Comparison of ENCODE assay signal across 8 cellular contexts in the genomic region with DNA sequence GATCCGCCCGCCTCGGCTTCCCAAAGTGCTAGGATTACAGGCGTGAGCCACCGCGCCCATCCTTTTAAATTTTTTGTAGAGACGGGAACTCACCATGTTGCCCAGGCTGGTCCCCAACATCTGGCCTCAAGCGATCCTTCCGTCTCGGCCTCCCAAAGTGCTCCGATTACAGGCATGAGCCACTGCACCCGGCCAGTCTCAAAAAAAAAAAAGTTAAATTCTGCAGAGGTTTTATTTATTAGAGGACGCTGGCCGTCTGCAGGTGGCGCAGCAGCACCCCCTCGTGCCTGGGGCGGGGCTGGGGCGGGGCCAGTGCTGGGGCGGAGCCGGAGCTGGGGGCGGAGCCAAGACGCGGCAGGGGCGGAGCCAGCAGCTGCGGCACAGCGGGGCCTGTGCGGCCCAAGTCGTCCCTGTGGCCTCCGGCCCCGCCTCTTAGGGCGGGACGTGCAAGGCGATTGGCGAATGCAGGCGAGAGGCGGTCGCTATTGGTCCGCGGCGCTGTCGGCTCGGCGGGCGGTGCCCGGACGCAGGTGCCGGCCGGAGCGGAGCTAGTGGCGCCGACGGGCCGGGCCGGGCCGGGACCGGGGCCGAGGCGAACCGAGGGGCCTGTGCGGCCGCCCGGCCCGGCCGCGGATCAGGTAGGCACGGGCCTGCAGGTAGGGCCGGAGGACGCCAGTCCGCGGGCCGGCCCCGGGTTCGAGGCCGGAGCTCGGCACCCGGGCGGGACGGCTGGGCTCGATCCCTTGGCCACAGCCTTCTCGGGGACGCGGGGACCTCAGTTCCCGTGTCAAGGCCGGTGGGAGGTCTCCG. TPM values are rescaled to one million over a fixed set of nuclear protein-coding genes. Genes with fewer than 3 reads are reported as not detected.
DNase-seq lines count a peak whose midpoint lies in the region; ATAC-seq and TF ChIP-seq lines count a peak whose summit lies in the region.

A gene with protein sequence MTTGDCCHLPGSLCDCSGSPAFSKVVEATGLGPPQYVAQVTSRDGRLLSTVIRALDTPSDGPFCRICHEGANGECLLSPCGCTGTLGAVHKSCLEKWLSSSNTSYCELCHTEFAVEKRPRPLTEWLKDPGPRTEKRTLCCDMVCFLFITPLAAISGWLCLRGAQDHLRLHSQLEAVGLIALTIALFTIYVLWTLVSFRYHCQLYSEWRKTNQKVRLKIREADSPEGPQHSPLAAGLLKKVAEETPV (plus strand): TSS at position 523 of the 810 bp plus-strand sequence. CDS start 8,536 bp downstream, outside the sequence.

- H3K27me3 Mint-ChIP-seq in natural killer cell treated with Interleukin-12 subunit alpha and Interleukin-12 subunit beta and Interleukin-15 and Interleukin-18, amount 100 ng/mL, for 72 hours, result no peaks in the 10 kb centered on the region

- H3K4me3 ChIP-seq in LNCaP clone FGC (ENCODE audit: low read depth, low read length) (peak within 1 kb of the TSS; percentile 69), fibroblast of mammary gland (ENCODE audit: control insufficient read depth, low read depth, low read length) (peak within 1 kb of the TSS; percentile 57)

- peak within 1 kb of the TSS; percentile 70 for H3K4me3 Mint-ChIP-seq in natural killer cell treated with Interleukin-12 subunit alpha and Interleukin-12 subunit beta and Interleukin-15 and Interleukin-18, amount 100 ng/mL, for 72 hours

- H3K27ac Mint-ChIP-seq in natural killer cell treated with Interleukin-12 subunit alpha and Interleukin-12 subunit beta and Interleukin-15 and Interleukin-18, amount 100 ng/mL, for 72 hours, result no peak within 1 kb of the TSS

- H3K4me1 Mint-ChIP-seq in natural killer cell treated with Interleukin-12 subunit alpha and Interleukin-12 subunit beta and Interleukin-15 and Interleukin-18, amount 100 ng/mL, for 72 hours (ENCODE audit: low read depth in 2 of 2), result peaks cover 4 to 6% of the 10 kb centered on the region in 2 donors

- no peaks in the 10 kb centered on the region for H3K36me3 Mint-ChIP-seq in natural killer cell treated with Interleukin-12 subunit alpha and Interleukin-12 subunit beta and Interleukin-15 and Interleukin-18, amount 100 ng/mL, for 72 hours

- TF ChIP-seq CTCF in LNCaP clone FGC (IDR thresholded peaks at IDR 0.05; ENCODE audit: control insufficient read depth, extremely low read depth, insufficient read depth), result peak; percentile 75
- peak; percentile 40 for TF ChIP-seq CTCF in fibroblast of mammary gland (conservative IDR thresholded peaks at IDR 0.05; ENCODE audit: control insufficient read depth, insufficient read depth, low read depth, low read length)

- peak; percentile 100 for ATAC-seq in natural killer cell treated with Interleukin-12 subunit alpha and Interleukin-12 subunit beta and Interleukin-15 and Interleukin-18, amount 100 ng/mL, for 72 hours

- H3K9me3 Mint-ChIP-seq in natural killer cell treated with Interleukin-12 subunit alpha and Interleukin-12 subunit beta and Interleukin-15 and Interleukin-18, amount 100 ng/mL, for 72 hours, result no peaks in the 10 kb centered on the region

- DNase-seq in ELF-1 (ENCODE audit: low read depth, low spot score), result peak; percentile 95
- DNase-seq in H4 (ENCODE audit: low spot score), result peak; percentile 96
- DNase-seq in LNCaP clone FGC (ENCODE audit: low read depth), result peak; percentile 85
- peak; percentile 99 for DNase-seq in RPMI8226
- DNase-seq in activated T-helper 1 cell treated with anti-CD3 and anti-CD28 coated beads, Interleukin-2, amount 50 U/mL, for 16 hours (ENCODE audit: low read depth in 1 of 2, low spot score in 1 of 2), result peak; percentile 89 to 93
- peak; percentile 96 for DNase-seq in fibroblast of mammary gland (ENCODE audit: low read depth)
- peak; percentile 96 for DNase-seq in natural killer cell treated with Interleukin-12 subunit alpha and Interleukin-12 subunit beta and Interleukin-15 and Interleukin-18, amount 100 ng/mL, for 72 hours (ENCODE audit: low spot score)
- peak; percentile 92 for DNase-seq in stimulated activated naive CD4-positive, alpha-beta T cell treated with Interleukin-2 at 50 U/mL for 16 hours (lab: John Stamatoyannopoulos, UW)

RNA-seq across cellular contexts. Expression of the gene that starts here (rescaled TPM):
- 28.0 and 30.6 TPM in 2 replicates for total RNA-seq in H4 (2014; rRNA removed; shearing (Covaris generic))
- total RNA-seq in natural killer cell treated with Interleukin-12 subunit alpha and Interleukin-12 subunit beta and Interleukin-15 and Interleukin-18, amount 100 ng/mL, for 72 hours, result 10 to 100 TPM; 13.7 to 17.0 TPM

Comparison
In these comparisons a context has a peak if more than half of its experiments do, and no peak if none do; other contexts are left out.
1. Peak in every context shown above with its lines: DNase-seq, ATAC-seq and H3K4me3 ChIP-seq.